Comparison of ENCODE assay signal across 1 cellular context in the genomic region with DNA sequence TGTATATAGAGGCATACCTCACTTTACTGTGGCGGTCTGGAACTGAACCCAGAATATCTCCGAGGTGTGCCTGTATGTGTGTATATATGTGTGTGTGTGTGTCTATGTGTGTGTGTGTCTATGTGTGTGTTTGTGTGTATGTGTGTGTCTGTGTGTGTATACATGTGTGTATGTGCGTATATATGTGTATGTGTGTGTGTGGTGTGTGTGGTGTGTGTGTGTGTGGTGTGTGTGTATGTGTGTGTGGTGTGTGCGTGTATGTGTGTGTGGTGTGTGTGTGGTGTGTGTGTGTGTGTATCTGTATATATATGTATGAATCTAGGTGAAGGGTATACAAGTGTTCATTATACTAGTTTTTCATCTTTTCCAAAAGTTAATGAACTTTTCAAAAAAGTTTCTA.
TF ChIP-seq lines count a peak whose summit lies in the region.

No MANE protein-coding gene starts in this region.

TF ChIP-seq in WTC11, 78 proteins besides CTCF, POLR2A, EP300 and RAD21:
- TF ChIP-seq, protein P1, sequence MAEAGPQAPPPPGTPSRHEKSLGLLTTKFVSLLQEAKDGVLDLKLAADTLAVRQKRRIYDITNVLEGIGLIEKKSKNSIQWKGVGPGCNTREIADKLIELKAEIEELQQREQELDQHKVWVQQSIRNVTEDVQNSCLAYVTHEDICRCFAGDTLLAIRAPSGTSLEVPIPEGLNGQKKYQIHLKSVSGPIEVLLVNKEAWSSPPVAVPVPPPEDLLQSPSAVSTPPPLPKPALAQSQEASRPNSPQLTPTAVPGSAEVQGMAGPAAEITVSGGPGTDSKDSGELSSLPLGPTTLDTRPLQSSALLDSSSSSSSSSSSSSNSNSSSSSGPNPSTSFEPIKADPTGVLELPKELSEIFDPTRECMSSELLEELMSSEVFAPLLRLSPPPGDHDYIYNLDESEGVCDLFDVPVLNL (CRISPR knock-in tag; IDR thresholded peaks at IDR 0.05; ENCODE audit: borderline replicate concordance, low read depth): no peak
- TF ChIP-seq, protein P2, sequence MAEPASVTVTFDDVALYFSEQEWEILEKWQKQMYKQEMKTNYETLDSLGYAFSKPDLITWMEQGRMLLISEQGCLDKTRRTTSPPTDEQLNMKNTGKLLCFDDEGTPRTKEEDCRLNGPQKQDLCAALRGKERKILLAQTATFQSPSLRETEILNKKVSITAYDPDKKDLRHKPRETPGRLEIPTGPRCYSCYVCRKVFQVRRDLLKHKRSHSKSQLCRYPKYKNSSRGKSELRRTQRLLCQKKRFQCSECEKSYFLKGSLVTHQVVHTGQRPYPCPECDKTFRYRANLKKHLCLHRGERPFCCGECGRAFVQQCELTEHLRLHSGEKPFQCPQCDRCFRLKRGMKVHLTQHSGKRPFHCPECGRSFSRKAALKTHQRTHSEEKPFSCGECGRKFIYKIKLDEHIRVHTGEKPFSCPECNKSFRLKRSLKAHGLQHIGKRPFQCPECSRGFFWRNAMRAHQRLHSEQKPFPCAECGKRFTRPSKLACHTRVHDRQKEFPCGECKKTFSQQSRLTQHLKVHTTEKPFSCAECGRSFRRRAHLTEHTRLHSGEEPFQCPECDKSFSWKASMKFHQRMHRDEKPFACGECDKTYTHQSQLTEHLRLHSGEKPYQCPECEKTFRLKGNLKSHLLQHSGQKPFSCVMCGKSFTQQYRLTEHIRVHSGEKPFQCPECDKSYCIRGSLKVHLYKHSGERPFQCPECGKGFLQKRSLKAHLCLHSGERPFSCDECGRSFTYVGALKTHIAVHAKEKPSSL (CRISPR knock-in tag; conservative IDR thresholded peaks at IDR 0.05): no peak
- TF ChIP-seq, protein P3, sequence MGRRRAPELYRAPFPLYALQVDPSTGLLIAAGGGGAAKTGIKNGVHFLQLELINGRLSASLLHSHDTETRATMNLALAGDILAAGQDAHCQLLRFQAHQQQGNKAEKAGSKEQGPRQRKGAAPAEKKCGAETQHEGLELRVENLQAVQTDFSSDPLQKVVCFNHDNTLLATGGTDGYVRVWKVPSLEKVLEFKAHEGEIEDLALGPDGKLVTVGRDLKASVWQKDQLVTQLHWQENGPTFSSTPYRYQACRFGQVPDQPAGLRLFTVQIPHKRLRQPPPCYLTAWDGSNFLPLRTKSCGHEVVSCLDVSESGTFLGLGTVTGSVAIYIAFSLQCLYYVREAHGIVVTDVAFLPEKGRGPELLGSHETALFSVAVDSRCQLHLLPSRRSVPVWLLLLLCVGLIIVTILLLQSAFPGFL (CRISPR knock-in tag; IDR thresholded peaks at IDR 0.05; ENCODE audit: borderline replicate concordance): no peak
- TF ChIP-seq ZNF232 (CRISPR knock-in tag; IDR thresholded peaks at IDR 0.05) (no peak), ZNF121 (CRISPR knock-in tag; IDR thresholded peaks at IDR 0.05) (no peak), ATF1 (CRISPR knock-in tag; IDR thresholded peaks at IDR 0.05) (no peak), CREB1 (CRISPR knock-in tag; IDR thresholded peaks at IDR 0.05) (no peak), ELF4 (CRISPR knock-in tag; IDR thresholded peaks at IDR 0.05; ENCODE audit: low read depth) (no peak), ZBTB21 (CRISPR knock-in tag; IDR thresholded peaks at IDR 0.05; ENCODE audit: borderline replicate concordance) (no peak)
- TF ChIP-seq, protein P4, sequence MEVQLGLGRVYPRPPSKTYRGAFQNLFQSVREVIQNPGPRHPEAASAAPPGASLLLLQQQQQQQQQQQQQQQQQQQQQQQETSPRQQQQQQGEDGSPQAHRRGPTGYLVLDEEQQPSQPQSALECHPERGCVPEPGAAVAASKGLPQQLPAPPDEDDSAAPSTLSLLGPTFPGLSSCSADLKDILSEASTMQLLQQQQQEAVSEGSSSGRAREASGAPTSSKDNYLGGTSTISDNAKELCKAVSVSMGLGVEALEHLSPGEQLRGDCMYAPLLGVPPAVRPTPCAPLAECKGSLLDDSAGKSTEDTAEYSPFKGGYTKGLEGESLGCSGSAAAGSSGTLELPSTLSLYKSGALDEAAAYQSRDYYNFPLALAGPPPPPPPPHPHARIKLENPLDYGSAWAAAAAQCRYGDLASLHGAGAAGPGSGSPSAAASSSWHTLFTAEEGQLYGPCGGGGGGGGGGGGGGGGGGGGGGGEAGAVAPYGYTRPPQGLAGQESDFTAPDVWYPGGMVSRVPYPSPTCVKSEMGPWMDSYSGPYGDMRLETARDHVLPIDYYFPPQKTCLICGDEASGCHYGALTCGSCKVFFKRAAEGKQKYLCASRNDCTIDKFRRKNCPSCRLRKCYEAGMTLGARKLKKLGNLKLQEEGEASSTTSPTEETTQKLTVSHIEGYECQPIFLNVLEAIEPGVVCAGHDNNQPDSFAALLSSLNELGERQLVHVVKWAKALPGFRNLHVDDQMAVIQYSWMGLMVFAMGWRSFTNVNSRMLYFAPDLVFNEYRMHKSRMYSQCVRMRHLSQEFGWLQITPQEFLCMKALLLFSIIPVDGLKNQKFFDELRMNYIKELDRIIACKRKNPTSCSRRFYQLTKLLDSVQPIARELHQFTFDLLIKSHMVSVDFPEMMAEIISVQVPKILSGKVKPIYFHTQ (CRISPR knock-in tag; IDR thresholded peaks at IDR 0.05): no peak
